In the genomic region with DNA sequence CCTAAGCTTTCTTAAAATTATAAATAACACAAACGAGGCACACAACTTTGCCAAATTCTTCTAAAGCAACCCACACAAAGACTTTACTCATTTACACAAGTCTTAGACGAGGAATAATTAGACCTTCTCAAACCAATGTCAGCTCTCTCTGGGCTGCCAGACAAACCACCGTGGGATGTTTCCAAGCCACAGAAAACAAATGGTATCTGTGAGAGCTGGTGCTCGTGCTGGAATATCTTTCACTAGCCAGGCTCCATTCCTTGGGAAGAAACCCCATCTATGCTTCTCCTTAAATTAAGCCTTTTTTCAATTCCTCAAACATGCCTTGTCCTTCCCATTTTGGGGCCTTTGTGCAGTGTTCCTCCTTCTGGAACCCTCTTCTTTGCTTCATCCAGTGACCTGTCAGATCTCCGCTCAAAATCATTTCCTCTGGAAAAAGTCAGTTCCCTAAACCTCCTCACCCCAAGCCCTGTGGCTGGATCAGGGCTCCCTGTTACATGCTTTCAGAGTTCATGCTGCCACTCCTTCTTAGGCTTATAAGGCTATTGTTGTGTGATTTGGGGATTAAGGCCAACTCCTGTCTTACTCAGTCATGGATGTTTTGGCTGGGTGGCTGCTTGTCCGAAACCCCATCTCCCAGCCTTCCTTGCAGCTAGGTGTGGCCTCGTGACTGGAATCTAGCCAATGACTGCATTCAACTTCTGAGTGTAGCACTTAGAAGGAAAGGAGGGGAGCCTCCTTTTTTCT, we compare ENCODE assay signal across 9 cellular contexts.
A peak's percentile ranks its signal among the peaks of the same experiment; 100 is the strongest.
DNase-seq lines count a peak whose midpoint lies in the region; ATAC-seq, FAIRE-seq and TF ChIP-seq lines count a peak whose summit lies in the region.
"Had no signal": no experiment of that assay in that cellular context is flagged by ENCODE, and none has a peak within 500 bp of the region (broad histone marks: within the 10 kb centered on the region; RNA-seq: fewer than 3 reads in every experiment).

No MANE protein-coding gene starts in this region.

- no peak for DNase-seq in A549 (ENCODE audit: low read depth in 1 of 2, low spot score in 1 of 2)
- peak; percentile 70 for DNase-seq in HFF-Myc (ENCODE audit: extremely low read depth, low read depth)
- no peak for DNase-seq in adipocyte (ENCODE audit: low read depth)
- DNase-seq in inferior parietal cortex (ENCODE audit: extremely low spot score): peak; percentile 66
- DNase-seq in prostate gland (ENCODE audit: low spot score): no peak
- no peak for DNase-seq in NCI-H2107 treated with DMSO at 0.1 percent for 48 hours (lab: John Stamatoyannopoulos, UW; ENCODE audit: unreplicated experiment)
- DNase-seq in DMS114 treated with DMSO at 0.1 percent for 48 hours (lab: John Stamatoyannopoulos, UW; ENCODE audit: unreplicated experiment): no peak
- DNase-seq in trophoblast cell: no peak
- DNase-seq: NCI-H524 treated with DMSO at 0.1 percent for 48 hours had no signal

- no peak overlapping the region for H2BK5ac ChIP-seq in trophoblast cell (ENCODE audit: low read depth, low read length, poor library complexity)

- no peak for ATAC-seq in A549

- TF ChIP-seq CTCF in A549 (IDR thresholded peaks at IDR 0.05) (no peak), HFF-Myc (IDR thresholded peaks at IDR 0.05; ENCODE audit: low read depth, low read length, missing control alignments) (no peak), prostate gland (IDR thresholded peaks at IDR 0.05) (no peak)

- H3K14ac ChIP-seq in trophoblast cell (ENCODE audit: low read length): no peak overlapping the region

- no peak overlapping the region for H3K23ac ChIP-seq in trophoblast cell (ENCODE audit: low read length)

- H3K4ac ChIP-seq in trophoblast cell (ENCODE audit: low read depth, low read length): no peak overlapping the region

- H3K27ac ChIP-seq in A549 (peak overlapping the region in 1 of 2 experiments; percentile 65; a peak in 3 of 6 replicates), prostate gland (peak overlapping the region in 1 of 2 donors; percentile 35), trophoblast cell (ENCODE audit: low read depth, low read length) (no peak overlapping the region)

- CTCF ChIA-PET in A549 (lab: Yijun Ruan, JAX): interaction anchor here (1.0 to 2.0 kb wide), 3 partner anchors 9 to 225 kb away, joined by 3 to 10 read pairs (median 10); no protein-coding TSS in a partner anchor

- no peak for FAIRE-seq in A549 (lab: Jason Lieb, UNC)

- H4K8ac ChIP-seq in trophoblast cell (ENCODE audit: low read depth, low read length): no peak overlapping the region

- peak overlapping the region; percentile 36 for H3K9ac ChIP-seq in adipocyte (ENCODE audit: low read length)
- H3K9ac ChIP-seq in trophoblast cell (ENCODE audit: low read length): no peak overlapping the region

- no peak overlapping the region for H4K91ac ChIP-seq in trophoblast cell (ENCODE audit: low read depth, low read length)

- H3K79me1 ChIP-seq in trophoblast cell (ENCODE audit: low read length): no peaks in the 10 kb centered on the region

- H3K79me2 ChIP-seq in trophoblast cell (ENCODE audit: control insufficient read depth, insufficient read depth, low read length, poor library complexity): no peaks in the 10 kb centered on the region

- no peak overlapping the region for H2BK120ac ChIP-seq in trophoblast cell (ENCODE audit: insufficient read depth, low read length, poor library complexity)

- POLR2A ChIA-PET in A549 (lab: Yijun Ruan, JAX): no interaction called here

- no peak for TF ChIP-seq POLR2A in A549 (IDR thresholded peaks at IDR 0.05; ENCODE audit: low read length)
- no peak for TF ChIP-seq POLR2A in prostate gland (IDR thresholded peaks at IDR 0.05)

- no peak overlapping the region for H3K4me3 ChIP-seq in A549
- peak overlapping the region; percentile 4 for H3K4me3 ChIP-seq in HFF-Myc (replicated peaks; ENCODE audit: low read depth, low read length)
- peak overlapping the region; percentile 18 for H3K4me3 ChIP-seq in adipocyte (ENCODE audit: low read length)
- no peak overlapping the region for H3K4me3 ChIP-seq in prostate gland
- no peak overlapping the region for H3K4me3 ChIP-seq in trophoblast cell (ENCODE audit: low read depth, low read length)

- H3K4me2 ChIP-seq in A549: peak overlapping the region; percentile 55
- no peak overlapping the region for H3K4me2 ChIP-seq in trophoblast cell (ENCODE audit: low read length)

- H2AFZ ChIP-seq in trophoblast cell (ENCODE audit: insufficient read depth, low read length, poor library complexity): no peak overlapping the region

- H3K27me3 ChIP-seq in adipocyte (replicated peaks; ENCODE audit: control insufficient read depth, insufficient read depth, low read length) (no peaks in the 10 kb centered on the region), prostate gland (replicated peaks; ENCODE audit: insufficient read depth) (no peaks in the 10 kb centered on the region), trophoblast cell (ENCODE audit: insufficient read depth, low read length) (no peaks in the 10 kb centered on the region)

- no peak overlapping the region for H2BK12ac ChIP-seq in trophoblast cell (ENCODE audit: low read length)

- 63% methylated on average over 7 of the region's 7 CpGs for WGBS in A549 (ENCODE audit: missing lambda C conversion rate)
- 36% methylated on average over 7 of the region's 7 CpGs for WGBS in prostate gland
- WGBS in trophoblast cell (ENCODE audit: extremely low coverage, insufficient coverage, insufficient read length): no CpG with 5 or more reads among the region's 7 CpGs

- H4K12ac ChIP-seq in trophoblast cell (ENCODE audit: low read depth, low read length): no peak overlapping the region

- TF ChIP-seq RAD21 in A549 (conservative IDR thresholded peaks at IDR 0.05 in 1 of 2, IDR thresholded peaks at IDR 0.05 in 1 of 2): no peak

- no peak for TF ChIP-seq EP300 in A549 (IDR thresholded peaks at IDR 0.05)

- no peaks in the 10 kb centered on the region for H3K36me3 ChIP-seq in adipocyte (ENCODE audit: control insufficient read depth, insufficient read depth, low read length, severe bottlenecking)
- no peaks in the 10 kb centered on the region for H3K36me3 ChIP-seq in prostate gland
- H3K36me3 ChIP-seq in trophoblast cell (ENCODE audit: control insufficient read depth in 1 of 2, insufficient read depth in 2 of 2, low read length in 2 of 2): no peaks in the 10 kb centered on the region

- H3K4me1 ChIP-seq in A549 (peaks cover 15% of the 10 kb centered on the region), adipocyte (ENCODE audit: control insufficient read depth, insufficient read depth, low read length) (peaks cover 15% of the 10 kb centered on the region), prostate gland (replicated peaks) (no peaks in the 10 kb centered on the region), trophoblast cell (ENCODE audit: control insufficient read depth in 1 of 2, insufficient read depth in 2 of 2, low read length in 2 of 2) (no peaks in the 10 kb centered on the region)

- H3K9me3 ChIP-seq in A549: no peaks in the 10 kb centered on the region
- H3K9me3 ChIP-seq in adipocyte (ENCODE audit: control insufficient read depth, low read length): no peaks in the 10 kb centered on the region
- no peaks in the 10 kb centered on the region for H3K9me3 ChIP-seq in prostate gland
- peaks cover 2% of the 10 kb centered on the region for H3K9me3 ChIP-seq in trophoblast cell (ENCODE audit: insufficient read depth, low read depth, low read length)

- H3K18ac ChIP-seq in trophoblast cell (ENCODE audit: low read length): no peak overlapping the region

- no peak overlapping the region for H2AK5ac ChIP-seq in trophoblast cell (ENCODE audit: low read length)

- intact Hi-C loops in prostate gland (cut with DNase I): loop anchor here (10.0 kb wide), 1 partner anchor 129 kb away; no protein-coding TSS in a partner anchor

TF ChIP-seq in A549, 52 proteins besides CTCF, POLR2A, EP300 and RAD21:
- TF ChIP-seq HOXB13 (CRISPR knock-in tag; IDR thresholded peaks at IDR 0.05; ENCODE audit: low read depth): no peak

Comparison
In these comparisons a context has a peak if more than half of its experiments do, and no peak if none do; other contexts are left out.
1. DNase-seq: peak in HFF-Myc (single experiment) and inferior parietal cortex (single experiment); none in A549 (0 of 2), adipocyte (single experiment), prostate gland (single experiment), NCI-H2107 treated with DMSO at 0.1 percent for 48 hours (single experiment), DMS114 treated with DMSO at 0.1 percent for 48 hours (single experiment) and trophoblast cell (0 of 2).
2. H3K4me3 ChIP-seq: peak in HFF-Myc (single experiment) and adipocyte (single experiment); none in A549 (single experiment), prostate gland (0 of 2) and trophoblast cell (single experiment).